ENCODE assay signal across 18 cellular contexts in the genomic region with DNA sequence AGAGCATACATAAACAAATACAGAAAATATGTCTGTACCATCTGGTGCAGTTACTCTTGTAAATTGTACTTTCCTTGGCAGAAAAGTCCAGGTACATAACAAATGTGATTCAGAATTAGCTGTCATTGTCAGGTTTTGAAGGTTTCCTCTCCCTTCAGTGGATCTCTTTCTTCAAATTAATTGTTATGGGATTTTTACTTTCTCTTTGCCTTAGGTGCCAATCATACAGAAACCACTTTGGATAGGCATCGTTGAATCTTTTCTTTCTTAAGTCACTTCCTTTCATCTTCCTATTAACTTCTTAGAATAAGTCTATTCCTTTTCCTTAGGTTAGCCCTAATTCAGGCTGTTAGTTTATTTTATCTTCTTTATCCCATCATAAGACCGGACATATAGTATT.
DNase-seq lines count a peak whose midpoint lies in the region; FAIRE-seq and TF ChIP-seq lines count a peak whose summit lies in the region.
"Had no signal": no experiment of that assay in that cellular context is flagged by ENCODE, and none has a peak within 500 bp of the region (broad histone marks: within the 10 kb centered on the region; RNA-seq: fewer than 3 reads in every experiment).

No MANE protein-coding gene starts in this region.

- no peaks in the 10 kb centered on the region for H3K79me2 ChIP-seq in MM.1S (ENCODE audit: low read length)
- no peaks in the 10 kb centered on the region for H3K79me2 ChIP-seq in neural cell (replicated peaks; ENCODE audit: insufficient read depth, low read length)

- H2AFZ ChIP-seq in MM.1S (ENCODE audit: low read length) (0 out of 2 replicates have a peak overlapping the region, but pooled peaks have one; percentile 26), neural cell (ENCODE audit: low read depth, low read length) (no peak overlapping the region)
- H2AFZ ChIP-seq: GM23248 had no signal

- no peak overlapping the region for H3K27ac ChIP-seq in MM.1S (ENCODE audit: low read length)
- peak overlapping the region; percentile 6 for H3K27ac ChIP-seq in neural cell (ENCODE audit: low read length)
- H3K27ac ChIP-seq: GM23248 had no signal

- H3K4me2 ChIP-seq in MM.1S (ENCODE audit: low read depth, low read length), result no peak overlapping the region
- H3K4me2 ChIP-seq in neural cell (ENCODE audit: low read length), result no peak overlapping the region

- no peak for TF ChIP-seq RAD21 in neural cell (conservative IDR thresholded peaks at IDR 0.05)

- TF ChIP-seq EP300 in neural cell (conservative IDR thresholded peaks at IDR 0.05; ENCODE audit: poor library complexity, severe bottlenecking), result no peak

- H3K4me1 ChIP-seq in MM.1S (ENCODE audit: low read length), result no peaks in the 10 kb centered on the region
- H3K4me1 ChIP-seq: Caco-2 had no signal

- no peaks in the 10 kb centered on the region for H3K27me3 ChIP-seq in MM.1S (replicated peaks; ENCODE audit: insufficient read depth, low read length)
- no peaks in the 10 kb centered on the region for H3K27me3 ChIP-seq in neural cell (ENCODE audit: insufficient read depth, low read depth, low read length)

- H3K4me3 ChIP-seq in MM.1S (ENCODE audit: low read length) (no peak overlapping the region), neural cell (ENCODE audit: low read length) (no peak overlapping the region)
- H3K4me3 ChIP-seq: GM23248 had no signal

- peak; percentile 11 for FAIRE-seq in D721Med (lab: Jason Lieb, UNC)
- FAIRE-seq: GM12892, H1 had no signal

- DNase-seq in D721Med (ENCODE audit: insufficient read length, low spot score) (no peak), MM.1S (no peak), OCI-M1 (lab: John Stamatoyannopoulos, UW) (peak; percentile 34), NCI-H2029 treated with DMSO at 0.1 percent for 48 hours (lab: John Stamatoyannopoulos, UW) (no peak), DMS79 treated with DMSO at 0.1 percent for 48 hours (lab: John Stamatoyannopoulos, UW) (no peak)
- DNase-seq: C1 segment of cervical spinal cord; Caco-2; CD4-positive, CD25-positive, alpha-beta regulatory T cell; CD8-positive, alpha-beta T cell; DMS 273 treated with DMSO at 0.1 percent for 48 hours; DMS79; GF-D8; GM23248; H7; HCEC 1CT had no signal

- H3K9ac ChIP-seq in MM.1S (ENCODE audit: low read length) (no peak overlapping the region), neural cell (ENCODE audit: low read length) (no peak overlapping the region)
- H3K9ac ChIP-seq: GM23248 had no signal

- no peaks in the 10 kb centered on the region for H3F3A ChIP-seq in MM.1S (ENCODE audit: insufficient read depth, low read length)
- H3F3A ChIP-seq in neural cell (ENCODE audit: insufficient read depth, low read length, poor library complexity, severe bottlenecking), result no peaks in the 10 kb centered on the region

- H3K36me3 ChIP-seq in MM.1S (replicated peaks; ENCODE audit: insufficient read depth, low read length), result no peaks in the 10 kb centered on the region
- no peaks in the 10 kb centered on the region for H3K36me3 ChIP-seq in neural cell (ENCODE audit: insufficient read depth, low read length)

- no peak for TF ChIP-seq CTCF in D721Med (IDR thresholded peaks at IDR 0.05; ENCODE audit: insufficient read depth, missing control alignments)
- no peak for TF ChIP-seq CTCF in MM.1S (IDR thresholded peaks at IDR 0.05; ENCODE audit: low read length)
- TF ChIP-seq CTCF in neural cell (IDR thresholded peaks at IDR 0.05; ENCODE audit: poor library complexity, severe bottlenecking), result no peak

- H3K9me3 ChIP-seq in MM.1S (replicated peaks; ENCODE audit: insufficient read depth, low read length), result no peaks in the 10 kb centered on the region
- H3K9me3 ChIP-seq in neural cell (ENCODE audit: low read length), result no peaks in the 10 kb centered on the region
- H3K9me3 ChIP-seq: Caco-2 had no signal

- H4K20me1 ChIP-seq in MM.1S (ENCODE audit: insufficient read depth, low read length) (no peaks in the 10 kb centered on the region), neural cell (ENCODE audit: insufficient read depth) (no peaks in the 10 kb centered on the region)

- H3K9me2 ChIP-seq in MM.1S (replicated peaks; ENCODE audit: insufficient read depth, low read length) (no peaks in the 10 kb centered on the region), neural cell (ENCODE audit: insufficient read depth, low read length) (no peaks in the 10 kb centered on the region)

TF ChIP-seq in neural cell, 6 proteins besides CTCF, POLR2A, EP300 and RAD21:
- TF ChIP-seq, protein P1, sequence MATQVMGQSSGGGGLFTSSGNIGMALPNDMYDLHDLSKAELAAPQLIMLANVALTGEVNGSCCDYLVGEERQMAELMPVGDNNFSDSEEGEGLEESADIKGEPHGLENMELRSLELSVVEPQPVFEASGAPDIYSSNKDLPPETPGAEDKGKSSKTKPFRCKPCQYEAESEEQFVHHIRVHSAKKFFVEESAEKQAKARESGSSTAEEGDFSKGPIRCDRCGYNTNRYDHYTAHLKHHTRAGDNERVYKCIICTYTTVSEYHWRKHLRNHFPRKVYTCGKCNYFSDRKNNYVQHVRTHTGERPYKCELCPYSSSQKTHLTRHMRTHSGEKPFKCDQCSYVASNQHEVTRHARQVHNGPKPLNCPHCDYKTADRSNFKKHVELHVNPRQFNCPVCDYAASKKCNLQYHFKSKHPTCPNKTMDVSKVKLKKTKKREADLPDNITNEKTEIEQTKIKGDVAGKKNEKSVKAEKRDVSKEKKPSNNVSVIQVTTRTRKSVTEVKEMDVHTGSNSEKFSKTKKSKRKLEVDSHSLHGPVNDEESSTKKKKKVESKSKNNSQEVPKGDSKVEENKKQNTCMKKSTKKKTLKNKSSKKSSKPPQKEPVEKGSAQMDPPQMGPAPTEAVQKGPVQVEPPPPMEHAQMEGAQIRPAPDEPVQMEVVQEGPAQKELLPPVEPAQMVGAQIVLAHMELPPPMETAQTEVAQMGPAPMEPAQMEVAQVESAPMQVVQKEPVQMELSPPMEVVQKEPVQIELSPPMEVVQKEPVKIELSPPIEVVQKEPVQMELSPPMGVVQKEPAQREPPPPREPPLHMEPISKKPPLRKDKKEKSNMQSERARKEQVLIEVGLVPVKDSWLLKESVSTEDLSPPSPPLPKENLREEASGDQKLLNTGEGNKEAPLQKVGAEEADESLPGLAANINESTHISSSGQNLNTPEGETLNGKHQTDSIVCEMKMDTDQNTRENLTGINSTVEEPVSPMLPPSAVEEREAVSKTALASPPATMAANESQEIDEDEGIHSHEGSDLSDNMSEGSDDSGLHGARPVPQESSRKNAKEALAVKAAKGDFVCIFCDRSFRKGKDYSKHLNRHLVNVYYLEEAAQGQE (IDR thresholded peaks at IDR 0.05; ENCODE audit: borderline replicate concordance), result no peak
- no peak for TF ChIP-seq EZH2 (IDR thresholded peaks at IDR 0.05; ENCODE audit: borderline replicate concordance, insufficient read depth, low read length, poor library complexity, severe bottlenecking)
- no peak for TF ChIP-seq POLR2AphosphoS5 (IDR thresholded peaks at IDR 0.05)
- no peak for TF ChIP-seq TAF1 (IDR thresholded peaks at IDR 0.05; ENCODE audit: low read depth)
- TF ChIP-seq SMC3 (conservative IDR thresholded peaks at IDR 0.05; ENCODE audit: poor library complexity), result no peak
- no peak for TF ChIP-seq MXI1 (conservative IDR thresholded peaks at IDR 0.05; ENCODE audit: poor library complexity, severe bottlenecking)
